ENCODE assay signal across 27 cellular contexts in the genomic region with DNA sequence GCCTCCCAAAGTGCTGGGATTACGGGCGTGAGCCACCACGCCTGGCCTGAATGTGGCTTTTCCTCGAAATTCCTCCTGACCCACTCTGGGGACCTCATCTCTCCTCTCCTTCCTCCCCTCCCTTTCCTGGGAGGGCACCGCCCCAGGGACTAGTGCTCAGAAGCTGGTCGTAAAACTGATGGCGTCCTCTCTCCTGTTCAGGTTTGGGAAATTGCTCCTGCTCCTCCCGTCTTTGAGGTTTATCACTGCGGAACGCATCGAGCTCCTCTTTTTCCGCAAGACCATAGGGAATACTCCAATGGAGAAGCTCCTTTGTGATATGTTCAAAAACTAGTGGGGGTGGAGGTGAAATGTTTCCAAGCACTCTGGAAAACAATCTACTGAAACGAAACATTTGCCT. TPM values are rescaled to one million over a fixed set of nuclear protein-coding genes. Genes with fewer than 3 reads are reported as not detected.
DNase-seq lines count a peak whose midpoint lies in the region; TF ChIP-seq lines count a peak whose summit lies in the region.
"Had no signal": no experiment of that assay in that cellular context is flagged by ENCODE, and none has a peak within 500 bp of the region (broad histone marks: within the 10 kb centered on the region; RNA-seq: fewer than 3 reads in every experiment).

No MANE protein-coding gene starts in this region.

- BruUV-seq in A673 (replicated peaks; lab: Mats Ljungman, UMichigan): no TSS peak

- H3K27me3 ChIP-seq in A673 (replicated peaks; ENCODE audit: insufficient read depth, low read depth, low read length, poor library complexity): no peaks in the 10 kb centered on the region
- H3K27me3 ChIP-seq: BE2C, BLaER1 had no signal

- H3K27ac Mint-ChIP-seq in activated CD4-positive, alpha-beta T cell treated with anti-CD3 and anti-CD28 coated beads, Interleukin-2, amount 10 ng/mL, durations not matched to agents 7 days and 5 days: peak overlapping the region; percentile 19
- no peak overlapping the region for H3K27ac Mint-ChIP-seq in osteocyte (ENCODE audit: unreplicated experiment)
- H3K27ac Mint-ChIP-seq: CD14-positive monocyte; CD4-positive, alpha-beta memory T cell; CD4-positive, CD25-positive, alpha-beta regulatory T cell; CD8-positive, alpha-beta memory T cell had no signal

- no peaks in the 10 kb centered on the region for H3K36me3 ChIP-seq in A673 (ENCODE audit: insufficient read depth, low read length, poor library complexity, severe bottlenecking)
- H3K36me3 ChIP-seq: BE2C had no signal

- H3K9me3 ChIP-seq in A673 (ENCODE audit: low read depth, low read length, poor library complexity, severe bottlenecking): peaks cover 3% of the 10 kb centered on the region

- H3K36me3 Mint-ChIP-seq in activated CD4-positive, alpha-beta T cell treated with anti-CD3 and anti-CD28 coated beads, Interleukin-2, amount 10 ng/mL, durations not matched to agents 7 days and 5 days (ENCODE audit: low read depth): no peaks in the 10 kb centered on the region
- peaks cover 23% of the 10 kb centered on the region for H3K36me3 Mint-ChIP-seq in osteocyte (ENCODE audit: unreplicated experiment)
- H3K36me3 Mint-ChIP-seq: CD4-positive, CD25-positive, alpha-beta regulatory T cell had no signal

- TF ChIP-seq CTCF in osteocyte (IDR thresholded peaks at IDR 0.05) (no peak), A673 (conservative IDR thresholded peaks at IDR 0.05; ENCODE audit: low read depth, low read length) (no peak)

- no peak for DNase-seq in activated CD4-positive, alpha-beta T cell treated with anti-CD3 and anti-CD28 coated beads, Interleukin-2, amount 10 ng/mL, durations not matched to agents 7 days and 5 days
- DNase-seq in activated CD4-positive, alpha-beta T cell treated with anti-CD3 and anti-CD28 coated beads for 48 hours: no peak
- DNase-seq in osteocyte (ENCODE audit: extremely low spot score, unreplicated experiment) (peak; percentile 75), NCI-H526 treated with DMSO at 0.1 percent for 48 hours (lab: John Stamatoyannopoulos, UW) (no peak), A673 (ENCODE audit: low spot score) (no peak)
- DNase-seq: ACHN; BE2C; C1 segment of cervical spinal cord; CD4-positive, alpha-beta memory T cell; CD4-positive, CD25-positive, alpha-beta regulatory T cell; CD8-positive, alpha-beta memory T cell; COR-L47; DMS 273 treated with DMSO at 0.1 percent for 48 hours; DMS153; DMS53; DMS79; DND-41; EL; GDM1 had no signal

- no peak overlapping the region for H3K4me3 Mint-ChIP-seq in activated CD4-positive, alpha-beta T cell treated with anti-CD3 and anti-CD28 coated beads, Interleukin-2, amount 10 ng/mL, durations not matched to agents 7 days and 5 days
- H3K4me3 Mint-ChIP-seq in osteocyte (ENCODE audit: unreplicated experiment): no peak overlapping the region
- H3K4me3 Mint-ChIP-seq: CD14-positive monocyte; CD4-positive, alpha-beta memory T cell; CD4-positive, CD25-positive, alpha-beta regulatory T cell; CD8-positive, alpha-beta memory T cell had no signal

- H3K27ac ChIP-seq in A673 (ENCODE audit: low read depth, low read length, poor library complexity, severe bottlenecking): no peak overlapping the region
- H3K27ac ChIP-seq: 22Rv1, A549, BLaER1 had no signal

- H3K4me1 Mint-ChIP-seq in activated CD4-positive, alpha-beta T cell treated with anti-CD3 and anti-CD28 coated beads, Interleukin-2, amount 10 ng/mL, durations not matched to agents 7 days and 5 days: no peaks in the 10 kb centered on the region
- no peaks in the 10 kb centered on the region for H3K4me1 Mint-ChIP-seq in osteocyte (ENCODE audit: unreplicated experiment)
- H3K4me1 Mint-ChIP-seq: CD14-positive monocyte; CD4-positive, alpha-beta memory T cell; CD4-positive, CD25-positive, alpha-beta regulatory T cell; CD8-positive, alpha-beta memory T cell had no signal

- CTCF ChIA-PET in activated CD4-positive, alpha-beta T cell treated with anti-CD3 and anti-CD28 coated beads, Interleukin-2, amount 10 ng/mL, durations not matched to agents 7 days and 5 days (lab: Charles Lee): interaction anchor here (0.9 to 1.7 kb wide), 2 partner anchors 18 to 26 kb away, joined by 3 to 5 read pairs; no protein-coding TSS in a partner anchor
- CTCF ChIA-PET in A673 (lab: Charles Lee): no interaction called here

- intact Hi-C loops in A673 (cut with micrococcal nuclease; ENCODE audit: unreplicated experiment): no loop called here

- H3K4me1 ChIP-seq in A673 (ENCODE audit: insufficient read depth, low read length, poor library complexity, severe bottlenecking): no peaks in the 10 kb centered on the region
- H3K4me1 ChIP-seq: A549, BE2C, BLaER1 had no signal

- POLR2A ChIA-PET in activated CD4-positive, alpha-beta T cell treated with anti-CD3 and anti-CD28 coated beads, Interleukin-2, amount 10 ng/mL, durations not matched to agents 7 days and 5 days (lab: Charles Lee): no interaction called here
- POLR2A ChIA-PET in A673 (lab: Charles Lee; ENCODE audit: low non-redundant PET): no interaction called here

- H3K4me3 ChIP-seq in A673 (ENCODE audit: low read depth, low read length, poor library complexity, severe bottlenecking): no peak overlapping the region
- H3K4me3 ChIP-seq: A549, BLaER1, GM12878 had no signal

- H3K27me3 Mint-ChIP-seq in activated CD4-positive, alpha-beta T cell treated with anti-CD3 and anti-CD28 coated beads, Interleukin-2, amount 10 ng/mL, durations not matched to agents 7 days and 5 days: no peaks in the 10 kb centered on the region
- no peaks in the 10 kb centered on the region for H3K27me3 Mint-ChIP-seq in osteocyte (ENCODE audit: unreplicated experiment)
- H3K27me3 Mint-ChIP-seq: CD4-positive, alpha-beta memory T cell; CD4-positive, CD25-positive, alpha-beta regulatory T cell had no signal

- H3K9me3 Mint-ChIP-seq in activated CD4-positive, alpha-beta T cell treated with anti-CD3 and anti-CD28 coated beads, Interleukin-2, amount 10 ng/mL, durations not matched to agents 7 days and 5 days: peaks cover 29% of the 10 kb centered on the region
- H3K9me3 Mint-ChIP-seq in osteocyte (ENCODE audit: unreplicated experiment): peaks cover 14% of the 10 kb centered on the region

RNA-seq across cellular contexts. Expression of gene NR2E3, which starts 7.0 kb away (rescaled TPM):
- total RNA-seq in activated CD4-positive, alpha-beta T cell treated with anti-CD3 and anti-CD28 coated beads, Interleukin-2, amount 10 ng/mL, durations not matched to agents 7 days and 5 days: not detected
- not detected in 2 replicates for total RNA-seq in osteocyte
- not detected in 2 replicates for total RNA-seq in A673 (2021)
- total RNA-seq: A172; CD4-positive, alpha-beta memory T cell; CD4-positive, CD25-positive, alpha-beta regulatory T cell; CD8-positive, alpha-beta memory T cell; Daoy; G401; GM12878 had no signal
